In the genomic region with DNA sequence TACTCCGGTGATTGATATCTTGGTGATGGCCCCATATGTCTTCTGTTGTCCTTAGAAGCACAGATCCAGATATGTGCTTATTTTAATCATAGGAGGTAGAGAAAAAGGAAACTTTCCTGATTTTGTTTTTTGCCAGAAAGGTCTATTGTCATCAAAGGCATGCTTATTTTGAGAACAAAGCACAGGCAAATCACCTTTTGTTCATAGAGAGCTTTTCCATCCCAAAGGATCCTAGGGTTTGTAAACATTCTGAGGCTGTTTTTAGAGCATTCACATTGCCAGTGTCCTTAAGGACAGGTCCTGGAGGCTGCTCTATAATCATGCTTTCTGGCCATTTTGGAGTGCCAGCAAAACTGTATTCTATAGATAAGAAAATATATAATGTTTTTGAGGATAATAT, we compare ENCODE assay signal across 1 cellular context.
A peak's percentile ranks its signal among the peaks of the same experiment; 100 is the strongest.
TF ChIP-seq lines count a peak whose summit lies in the region.

No MANE protein-coding gene starts in this region.

TF ChIP-seq in H1, 55 proteins besides CTCF, POLR2A, EP300 and RAD21:
- TF ChIP-seq CHD7 (IDR thresholded peaks at IDR 0.05; ENCODE audit: insufficient replicate concordance, low read length) (peak; percentile 84), POU5F1 (IDR thresholded peaks at IDR 0.05; ENCODE audit: low read depth, low read length) (no peak), ASH2L (IDR thresholded peaks at IDR 0.05; ENCODE audit: low read length) (no peak), JUND (IDR thresholded peaks at IDR 0.05; ENCODE audit: low read length) (no peak), YY1 (IDR thresholded peaks at IDR 0.05; ENCODE audit: low read depth, low read length) (no peak), CBX5 (IDR thresholded peaks at IDR 0.05; ENCODE audit: low read depth, low read length) (no peak), BACH1 (IDR thresholded peaks at IDR 0.05; ENCODE audit: low read length) (no peak), NANOG (IDR thresholded peaks at IDR 0.05; ENCODE audit: insufficient read depth, low read depth, low read length, poor library complexity, severe bottlenecking) (peak; percentile 9)
TF ChIP-seq in H1: peak in this region for 2.
